Comparison of ENCODE assay signal across 15 cellular contexts in the genomic region with DNA sequence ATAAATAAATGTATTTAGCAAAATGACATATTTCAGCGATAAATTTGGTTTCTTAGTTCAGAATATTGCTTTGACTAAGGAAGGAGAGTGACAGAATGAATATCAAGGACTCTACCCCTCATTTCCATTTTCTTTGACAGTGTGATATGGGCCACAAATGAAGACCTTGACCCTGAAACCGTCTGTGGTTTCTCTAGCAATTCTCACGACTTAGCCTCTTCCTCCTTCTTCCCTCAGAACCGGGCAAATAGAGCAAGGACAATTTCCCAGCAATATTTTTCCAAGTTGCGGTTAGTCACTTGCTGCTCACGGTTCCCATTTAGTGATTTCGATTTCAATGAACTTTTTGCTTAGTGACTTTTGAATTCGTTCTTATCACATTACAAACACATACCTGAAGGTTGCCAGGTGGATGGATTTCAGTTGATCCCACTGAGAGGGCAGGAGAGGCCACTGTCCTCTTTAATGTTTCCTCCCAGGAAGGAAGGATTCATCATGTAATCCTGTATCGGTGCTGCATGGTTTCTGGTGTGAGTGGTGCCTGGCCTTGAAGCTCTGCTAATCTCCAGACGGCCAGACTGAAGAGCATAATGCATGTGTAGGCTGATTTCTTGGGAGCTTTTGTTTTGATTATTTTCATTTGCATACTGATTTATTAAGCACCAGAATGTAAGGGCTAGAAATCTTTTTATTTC.
DNase-seq lines count a peak whose midpoint lies in the region; ATAC-seq and TF ChIP-seq lines count a peak whose summit lies in the region.
"Had no signal": no experiment of that assay in that cellular context is flagged by ENCODE, and none has a peak within 500 bp of the region (broad histone marks: within the 10 kb centered on the region; RNA-seq: fewer than 3 reads in every experiment).

No MANE protein-coding gene starts in this region.

- CTCF ChIA-PET in activated CD8-positive, alpha-beta T cell treated with anti-CD3 and anti-CD28 coated beads, Interleukin-2, amount 10 ng/mL, durations not matched to agents 7 days and 5 days (lab: Charles Lee): interaction anchor here (1.7 kb wide), 1 partner anchor 153 kb away, joined by 6 read pairs; no protein-coding TSS in a partner anchor
- CTCF ChIA-PET in activated CD8-positive, alpha-beta T cell treated with anti-CD3 and anti-CD28 coated beads for 36 hours (lab: Charles Lee): interaction anchor here (2.4 kb wide), 1 partner anchor 152 kb away, joined by 13 read pairs; no protein-coding TSS in a partner anchor
- CTCF ChIA-PET in OCI-LY7 (lab: Charles Lee; ENCODE audit: unreplicated experiment): no interaction called here

- peaks cover 3% of the 10 kb centered on the region for H3K36me3 ChIP-seq in OCI-LY7 (ENCODE audit: insufficient read depth, low read length)
- H3K36me3 ChIP-seq: HAP-1, sigmoid colon had no signal

- peak overlapping the region; percentile 1 for H3K27ac Mint-ChIP-seq in activated CD8-positive, alpha-beta T cell treated with anti-CD3 and anti-CD28 coated beads, Interleukin-2, amount 10 ng/mL, durations not matched to agents 7 days and 5 days
- no peak overlapping the region for H3K27ac Mint-ChIP-seq in activated CD8-positive, alpha-beta T cell treated with anti-CD3 and anti-CD28 coated beads for 36 hours
- peak overlapping the region; percentile 40 for H3K27ac Mint-ChIP-seq in dendritic cell treated with granulocyte-macrophage colony-stimulating factor and Interleukin-4, amounts not matched to agents 40 ng/mL and 50 ng/mL, for 4 days
- H3K27ac Mint-ChIP-seq in stimulated activated memory B cell treated with anti-CD40 and anti-IgM and Interleukin-4, amounts not matched to agents 10 μg/mL and 1 μg/mL and 100 μg/mL, for 72 hours: peak overlapping the region; percentile 68

- POLR2A ChIA-PET in activated CD8-positive, alpha-beta T cell treated with anti-CD3 and anti-CD28 coated beads, Interleukin-2, amount 10 ng/mL, durations not matched to agents 7 days and 5 days (lab: Charles Lee): no interaction called here
- POLR2A ChIA-PET in activated CD8-positive, alpha-beta T cell treated with anti-CD3 and anti-CD28 coated beads for 36 hours (lab: Charles Lee): no interaction called here
- POLR2A ChIA-PET in OCI-LY7 (lab: Charles Lee): interaction anchor here (0.6 to 1.4 kb wide), 5 partner anchors 11 to 353 kb away, joined by 3 to 7 read pairs (median 3); no protein-coding TSS in a partner anchor

- no peaks in the 10 kb centered on the region for H3K9me3 Mint-ChIP-seq in activated CD8-positive, alpha-beta T cell treated with anti-CD3 and anti-CD28 coated beads, Interleukin-2, amount 10 ng/mL, durations not matched to agents 7 days and 5 days (ENCODE audit: insufficient read depth)
- H3K9me3 Mint-ChIP-seq in activated CD8-positive, alpha-beta T cell treated with anti-CD3 and anti-CD28 coated beads for 36 hours: no peaks in the 10 kb centered on the region
- peaks cover 6% of the 10 kb centered on the region for H3K9me3 Mint-ChIP-seq in dendritic cell treated with granulocyte-macrophage colony-stimulating factor and Interleukin-4, amounts not matched to agents 40 ng/mL and 50 ng/mL, for 4 days
- H3K9me3 Mint-ChIP-seq in stimulated activated memory B cell treated with anti-CD40 and anti-IgM and Interleukin-4, amounts not matched to agents 10 μg/mL and 1 μg/mL and 100 μg/mL, for 72 hours: peaks cover 2% of the 10 kb centered on the region

- no peak overlapping the region for H3K4me3 ChIP-seq in OCI-LY7 (ENCODE audit: low read depth, low read length, poor library complexity, severe bottlenecking)
- H3K4me3 ChIP-seq: A549, HAP-1, sigmoid colon had no signal

- peaks cover 18% of the 10 kb centered on the region; the same call in 1 of the 2 replicates for H3K79me2 ChIP-seq in OCI-LY7 (ENCODE audit: insufficient read depth, low read depth, low read length)

- H3K4me2 ChIP-seq in OCI-LY7 (ENCODE audit: low read length): peak overlapping the region; percentile 26; the same call in 1 of the 2 replicates
- H3K4me2 ChIP-seq: A549 had no signal

- no peak overlapping the region for H2AFZ ChIP-seq in OCI-LY7 (ENCODE audit: low read length)

- TF ChIP-seq CTCF in activated CD8-positive, alpha-beta T cell treated with anti-CD3 and anti-CD28 coated beads for 36 hours (IDR thresholded peaks at IDR 0.05): no peak
- no peak for TF ChIP-seq CTCF in OCI-LY7 (conservative IDR thresholded peaks at IDR 0.05; ENCODE audit: low read length)

- H4K20me1 ChIP-seq in OCI-LY7 (ENCODE audit: insufficient read depth, low read length): no peaks in the 10 kb centered on the region

- 0 out of 2 replicates have a peak, but pooled peaks cover 2% of the 10 kb centered on the region for H3K9me3 ChIP-seq in OCI-LY7 (ENCODE audit: low read length)
- H3K9me3 ChIP-seq: A549, HAP-1, sigmoid colon had no signal

- H3K27ac ChIP-seq in OCI-LY7 (ENCODE audit: low read depth, low read length, poor library complexity, severe bottlenecking): no peak overlapping the region
- H3K27ac ChIP-seq: A549, sigmoid colon had no signal

- no peak for ATAC-seq in activated CD8-positive, alpha-beta T cell treated with anti-CD3 and anti-CD28 coated beads, Interleukin-2, amount 10 ng/mL, durations not matched to agents 7 days and 5 days
- ATAC-seq in activated CD8-positive, alpha-beta T cell treated with anti-CD3 and anti-CD28 coated beads for 36 hours: no peak
- ATAC-seq in stimulated activated memory B cell treated with anti-CD40 and anti-IgM and Interleukin-4, amounts not matched to agents 10 μg/mL and 1 μg/mL and 100 μg/mL, for 72 hours: no peak
- ATAC-seq: A549 had no signal

- no peaks in the 10 kb centered on the region for H3K9me2 ChIP-seq in OCI-LY7 (ENCODE audit: insufficient read depth, low read length)

- H3K4me1 Mint-ChIP-seq in activated CD8-positive, alpha-beta T cell treated with anti-CD3 and anti-CD28 coated beads, Interleukin-2, amount 10 ng/mL, durations not matched to agents 7 days and 5 days (ENCODE audit: low read depth): peaks cover 52% of the 10 kb centered on the region
- peaks cover 50% of the 10 kb centered on the region for H3K4me1 Mint-ChIP-seq in activated CD8-positive, alpha-beta T cell treated with anti-CD3 and anti-CD28 coated beads for 36 hours (ENCODE audit: low read depth)
- H3K4me1 Mint-ChIP-seq in dendritic cell treated with granulocyte-macrophage colony-stimulating factor and Interleukin-4, amounts not matched to agents 40 ng/mL and 50 ng/mL, for 4 days (ENCODE audit: low read depth): peaks cover 72% of the 10 kb centered on the region
- H3K4me1 Mint-ChIP-seq in stimulated activated memory B cell treated with anti-CD40 and anti-IgM and Interleukin-4, amounts not matched to agents 10 μg/mL and 1 μg/mL and 100 μg/mL, for 72 hours: peaks cover 93% of the 10 kb centered on the region

- H3K4me1 ChIP-seq in OCI-LY7 (ENCODE audit: insufficient read depth, low read length, poor library complexity, severe bottlenecking): peaks cover 45% of the 10 kb centered on the region
- H3K4me1 ChIP-seq: A549 had no signal

- peaks cover 77% of the 10 kb centered on the region for H3K36me3 Mint-ChIP-seq in activated CD8-positive, alpha-beta T cell treated with anti-CD3 and anti-CD28 coated beads, Interleukin-2, amount 10 ng/mL, durations not matched to agents 7 days and 5 days (ENCODE audit: low read depth)
- H3K36me3 Mint-ChIP-seq in activated CD8-positive, alpha-beta T cell treated with anti-CD3 and anti-CD28 coated beads for 36 hours (ENCODE audit: low read depth): peaks cover 3% of the 10 kb centered on the region
- peaks cover 66% of the 10 kb centered on the region for H3K36me3 Mint-ChIP-seq in dendritic cell treated with granulocyte-macrophage colony-stimulating factor and Interleukin-4, amounts not matched to agents 40 ng/mL and 50 ng/mL, for 4 days (ENCODE audit: low read depth)
- peaks cover 68% of the 10 kb centered on the region for H3K36me3 Mint-ChIP-seq in stimulated activated memory B cell treated with anti-CD40 and anti-IgM and Interleukin-4, amounts not matched to agents 10 μg/mL and 1 μg/mL and 100 μg/mL, for 72 hours

- no peak overlapping the region for H3K4me3 Mint-ChIP-seq in activated CD8-positive, alpha-beta T cell treated with anti-CD3 and anti-CD28 coated beads, Interleukin-2, amount 10 ng/mL, durations not matched to agents 7 days and 5 days
- H3K4me3 Mint-ChIP-seq in activated CD8-positive, alpha-beta T cell treated with anti-CD3 and anti-CD28 coated beads for 36 hours: no peak overlapping the region
- H3K4me3 Mint-ChIP-seq in dendritic cell treated with granulocyte-macrophage colony-stimulating factor and Interleukin-4, amounts not matched to agents 40 ng/mL and 50 ng/mL, for 4 days: no peak overlapping the region
- peak overlapping the region; percentile 8 for H3K4me3 Mint-ChIP-seq in stimulated activated memory B cell treated with anti-CD40 and anti-IgM and Interleukin-4, amounts not matched to agents 10 μg/mL and 1 μg/mL and 100 μg/mL, for 72 hours

- intact Hi-C loops in activated CD8-positive, alpha-beta T cell treated with anti-CD3 and anti-CD28 coated beads for 36 hours (cut with micrococcal nuclease): no loop called here
- intact Hi-C loops in OCI-LY7 (cut with micrococcal nuclease; ENCODE audit: unreplicated experiment): no loop called here
- intact Hi-C loops in dendritic cell treated with granulocyte-macrophage colony-stimulating factor and Interleukin-4, amounts not matched to agents 40 ng/mL and 50 ng/mL, for 4 days (cut with micrococcal nuclease): no loop called here

- no peak for DNase-seq in activated CD8-positive, alpha-beta T cell treated with anti-CD3 and anti-CD28 coated beads, Interleukin-2, amount 10 ng/mL, durations not matched to agents 7 days and 5 days
- DNase-seq in activated CD8-positive, alpha-beta T cell treated with anti-CD3 and anti-CD28 coated beads for 36 hours: no peak
- no peak for DNase-seq in OCI-LY7 (ENCODE audit: low spot score)
- no peak for DNase-seq in GDM1 (lab: John Stamatoyannopoulos, UW)
- no peak for DNase-seq in RPMI8226
- DNase-seq in SHP77 (lab: John Stamatoyannopoulos, UW): no peak
- DNase-seq: activated naive CD4-positive, alpha-beta T cell treated with Interleukin-2 at 50 U/mL for 16 hours; mammary epithelial cell; NCI-H2081 treated with DMSO at 0.1 percent for 48 hours; sigmoid colon; stimulated activated CD4-positive, alpha-beta T cell treated with anti-CD3 and anti-CD28 coated beads, Interleukin-4, amount 100 ng/mL, for 4 hours had no signal

- H3K27me3 Mint-ChIP-seq in activated CD8-positive, alpha-beta T cell treated with anti-CD3 and anti-CD28 coated beads, Interleukin-2, amount 10 ng/mL, durations not matched to agents 7 days and 5 days (ENCODE audit: low read depth): no peaks in the 10 kb centered on the region
- no peaks in the 10 kb centered on the region for H3K27me3 Mint-ChIP-seq in activated CD8-positive, alpha-beta T cell treated with anti-CD3 and anti-CD28 coated beads for 36 hours
- H3K27me3 Mint-ChIP-seq in dendritic cell treated with granulocyte-macrophage colony-stimulating factor and Interleukin-4, amounts not matched to agents 40 ng/mL and 50 ng/mL, for 4 days: no peaks in the 10 kb centered on the region
- H3K27me3 Mint-ChIP-seq in stimulated activated memory B cell treated with anti-CD40 and anti-IgM and Interleukin-4, amounts not matched to agents 10 μg/mL and 1 μg/mL and 100 μg/mL, for 72 hours: no peaks in the 10 kb centered on the region

- BruUV-seq in OCI-LY7 (replicated peaks; lab: Mats Ljungman, UMichigan): no TSS peak
